1 cellular context compared by ENCODE assay signal in genomic region chr16:17512636-17513220, GRCh38.
A peak's percentile ranks its signal among the peaks of the same experiment; 100 is the strongest.
TF ChIP-seq lines count a peak whose summit lies in the region.

No MANE protein-coding gene starts in this region.

TF ChIP-seq in SK-N-SH, 30 proteins besides CTCF, POLR2A, EP300 and RAD21 (continued from another document):
- peak; percentile 43; the same call in 1 of the 2 replicates for TF ChIP-seq TCF12 (IDR thresholded peaks at IDR 0.05)
TF ChIP-seq in SK-N-SH: peak in this region for 7.
